In the genomic region with DNA sequence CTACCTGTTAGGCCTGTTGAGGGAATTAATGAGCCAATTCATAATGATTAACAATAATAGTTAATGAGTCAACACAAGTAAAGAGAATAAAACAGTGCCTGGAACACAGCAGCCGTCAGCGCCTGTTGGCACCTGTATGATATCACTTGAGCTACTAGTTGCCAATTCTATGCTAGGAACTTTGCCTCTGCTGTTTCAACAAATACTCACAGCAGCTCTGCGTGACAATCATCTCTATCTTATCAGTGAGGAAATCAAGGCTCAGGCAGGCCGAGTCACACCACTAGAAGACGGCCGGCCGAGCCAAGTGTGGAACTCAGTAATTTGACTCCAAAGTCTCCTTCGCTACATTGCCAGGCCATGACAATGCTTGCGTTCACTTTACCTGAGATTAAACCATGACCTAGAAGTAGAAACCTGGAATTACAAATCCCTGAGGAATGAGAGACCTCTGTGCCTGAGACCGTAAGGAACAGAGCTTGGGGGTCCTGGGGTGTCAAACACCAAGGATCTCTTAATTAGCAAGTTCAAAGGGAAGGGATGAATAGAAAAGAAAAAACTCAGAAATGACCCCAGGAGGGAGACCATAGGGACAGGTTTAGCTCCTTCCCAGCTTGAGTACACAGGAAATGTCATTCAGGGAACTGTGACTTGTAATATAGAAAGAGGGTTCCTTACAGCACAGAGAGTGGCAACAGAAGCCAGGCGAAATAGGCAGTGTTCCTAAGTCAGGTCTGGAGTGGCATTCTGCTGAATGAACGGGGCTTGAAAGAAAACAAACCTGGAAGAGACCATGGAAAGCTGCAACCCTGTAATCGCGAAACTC, we compare ENCODE assay signal across 11 cellular contexts.
DNase-seq lines count a peak whose midpoint lies in the region; ATAC-seq and TF ChIP-seq lines count a peak whose summit lies in the region.
"Had no signal": no experiment of that assay in that cellular context is flagged by ENCODE, and none has a peak within 500 bp of the region (broad histone marks: within the 10 kb centered on the region; RNA-seq: fewer than 3 reads in every experiment).

No MANE protein-coding gene starts in this region.

- peak; percentile 88 for ATAC-seq in RWPE2 (ENCODE audit: low read depth)
- ATAC-seq in GM21447 (IDR thresholded peaks at IDR 0.05; ENCODE audit: unreplicated experiment) = no peak
- no peak for ATAC-seq in GM18511 (IDR thresholded peaks at IDR 0.05; ENCODE audit: unreplicated experiment)
- ATAC-seq: GM12878 had no signal

- peaks cover 29% of the 10 kb centered on the region for H3K4me1 ChIP-seq in RWPE2 (ENCODE audit: insufficient read depth, poor library complexity, severe bottlenecking)

- DNase-seq in H7 (peak; percentile 30), RWPE2 (ENCODE audit: low spot score) (peak; percentile 84), fibroblast of villous mesenchyme (ENCODE audit: low read depth) (peak; percentile 59), renal cortical epithelial cell (ENCODE audit: low read depth) (peak; percentile 97), D341Med (ENCODE audit: low spot score) (no peak)
- no peak for DNase-seq in activated CD4-positive, alpha-beta T cell treated with anti-CD3 and anti-CD28 coated beads, Interleukin-2, amount 50 U/mL, for 48 hours
- DNase-seq: activated CD8-positive, alpha-beta memory T cell treated with anti-CD3 and anti-CD28 coated beads, Interleukin-2, amount 50 U/mL, for 4 hours; NCI-H2107 had no signal

- H3K27ac ChIP-seq in RWPE2 (ENCODE audit: poor library complexity, severe bottlenecking) = peak overlapping the region; percentile 83

- no peaks in the 10 kb centered on the region for H3K9me3 ChIP-seq in RWPE2 (ENCODE audit: severe bottlenecking)

- H3K4me3 ChIP-seq in H7 (ENCODE audit: insufficient read depth, low read depth, low read length) = no peak overlapping the region
- H3K4me3 ChIP-seq in RWPE2 (ENCODE audit: severe bottlenecking) = no peak overlapping the region
- no peak overlapping the region for H3K4me3 ChIP-seq in fibroblast of villous mesenchyme (ENCODE audit: low read depth, low read length)
- H3K4me3 ChIP-seq: GM12878 had no signal

- H3K36me3 ChIP-seq in H7 (replicated peaks; ENCODE audit: control insufficient read depth, insufficient read depth, low read length) = no peaks in the 10 kb centered on the region
- H3K36me3 ChIP-seq in RWPE2 (ENCODE audit: low read depth) = no peaks in the 10 kb centered on the region

- H3K27me3 ChIP-seq in H7 (ENCODE audit: control insufficient read depth, insufficient read depth, low read length) (no peaks in the 10 kb centered on the region), RWPE2 (ENCODE audit: insufficient read depth, poor library complexity, severe bottlenecking) (no peaks in the 10 kb centered on the region)

- no peak for TF ChIP-seq CTCF in RWPE2 (IDR thresholded peaks at IDR 0.05; ENCODE audit: poor library complexity, severe bottlenecking)
- no peak for TF ChIP-seq CTCF in fibroblast of villous mesenchyme (IDR thresholded peaks at IDR 0.05; ENCODE audit: insufficient read depth, low read depth, low read length)

Comparison
In these comparisons a context has a peak if more than half of its experiments do, and no peak if none do; other contexts are left out.
1. DNase-seq: peak in H7 (single experiment), RWPE2 (single experiment), fibroblast of villous mesenchyme (single experiment) and renal cortical epithelial cell (single experiment); none in D341Med (single experiment) and activated CD4-positive, alpha-beta T cell treated with anti-CD3 and anti-CD28 coated beads, Interleukin-2, amount 50 U/mL, for 48 hours (0 of 2).